15 cellular contexts compared by ENCODE assay signal in the genomic region with DNA sequence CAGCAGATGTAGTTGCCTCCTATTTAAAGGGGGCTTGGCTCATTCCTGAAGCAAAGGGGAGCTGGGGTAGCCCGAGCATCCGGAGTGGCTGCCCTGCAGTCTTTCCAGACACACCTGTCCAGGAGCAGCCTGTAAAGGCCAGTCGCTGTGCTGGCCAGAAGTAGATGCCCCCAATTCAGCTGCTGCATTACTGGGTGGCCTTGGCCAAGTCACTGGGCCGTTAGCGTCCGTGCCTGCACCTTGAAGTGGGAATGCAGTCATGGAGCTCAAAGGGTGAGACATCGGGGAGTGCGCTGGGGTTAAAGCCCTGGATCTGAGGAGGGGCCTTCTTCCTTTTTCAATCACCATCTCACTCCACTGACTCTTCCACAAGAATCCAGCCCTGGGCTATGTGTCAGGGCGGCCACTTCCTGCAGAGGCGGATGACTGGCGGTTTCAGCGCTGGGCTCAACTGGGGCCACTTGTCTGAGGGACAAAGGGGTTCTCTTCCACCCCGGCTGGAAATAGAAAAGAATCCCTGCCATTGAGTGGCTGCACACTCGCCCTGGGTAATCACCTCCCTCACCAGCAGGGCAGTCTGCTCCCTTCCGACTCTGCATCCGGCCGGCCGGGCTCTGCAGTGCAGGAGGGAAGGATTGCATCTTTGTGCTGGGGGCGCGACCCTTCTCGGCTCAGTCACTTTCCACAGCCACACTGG. TPM values are rescaled to one million over a fixed set of nuclear protein-coding genes. Genes with fewer than 3 reads are reported as not detected.
DNase-seq lines count a peak whose midpoint lies in the region; ATAC-seq and TF ChIP-seq lines count a peak whose summit lies in the region.
"Had no signal": no experiment of that assay in that cellular context is flagged by ENCODE, and none has a peak within 500 bp of the region (broad histone marks: within the 10 kb centered on the region; RNA-seq: fewer than 3 reads in every experiment).

No MANE protein-coding gene starts in this region.

- intact Hi-C loops in spleen (cut with DNase I; ENCODE audit: low total_unique reads) = no loop called here

- H3K4me1 ChIP-seq in ectodermal cell (ENCODE audit: control insufficient read depth, insufficient read depth, low read length) (peaks cover 9% of the 10 kb centered on the region), spleen (peaks cover 0 to 19% (median 5%) of the 10 kb centered on the region in 6 donors), BE2C (no peaks in the 10 kb centered on the region)

- no peaks in the 10 kb centered on the region for H3K27me3 ChIP-seq in ectodermal cell (ENCODE audit: control insufficient read depth, insufficient read depth, low read length, poor library complexity, severe bottlenecking)
- peaks cover 0 to 73% (median 14%) of the 10 kb centered on the region in 7 donors for H3K27me3 ChIP-seq in spleen (replicated peaks in 1 of 7)
- no peaks in the 10 kb centered on the region for H3K27me3 ChIP-seq in BE2C

- H3K36me3 ChIP-seq in ectodermal cell (ENCODE audit: control insufficient read depth, insufficient read depth, low read length) (no peaks in the 10 kb centered on the region), spleen (no peaks in the 10 kb centered on the region), BE2C (no peaks in the 10 kb centered on the region)

- ATAC-seq in HG02938 (IDR thresholded peaks at IDR 0.05; ENCODE audit: unreplicated experiment) = no peak
- no peak for ATAC-seq in stimulated activated naive CD8-positive, alpha-beta T cell treated with anti-CD3 and anti-CD28 coated beads, Interleukin-15, Interleukin-2, amounts not matched to agents 100 U/mL and 50 U/mL, for 24 hours

- WGBS in ectodermal cell, 2 experiments = 64 to 65% methylated on average over 21 of the region's 21 CpGs
- 40 to 46% (median 42%) methylated on average over 17 to 21 of the region's 21 CpGs for WGBS in spleen, 5 donors

- TF ChIP-seq POLR2A in spleen (IDR thresholded peaks at IDR 0.05) = no peak

- H3K9me3 ChIP-seq in ectodermal cell (ENCODE audit: control insufficient read depth, low read length) (no peaks in the 10 kb centered on the region), spleen (no peaks in the 10 kb centered on the region), BE2C (no peaks in the 10 kb centered on the region)

- H3K27ac ChIP-seq in ectodermal cell (ENCODE audit: insufficient read depth, low read depth, low read length, poor library complexity, severe bottlenecking) = peak overlapping the region; percentile 1
- H3K27ac ChIP-seq in spleen = peak overlapping the region in 1 of 8 donors; percentile 4
- H3K27ac ChIP-seq: coronary artery had no signal

- DNase-seq in HT1080 (ENCODE audit: low read depth) (peak; percentile 43), medulla oblongata (ENCODE audit: extremely low spot score) (peak; percentile 65), spleen (peak; percentile 70), BE2C (no peak)
- no peak for DNase-seq in stimulated activated naive CD8-positive, alpha-beta T cell treated with anti-CD3 and anti-CD28 coated beads, Interleukin-15, Interleukin-2, amounts not matched to agents 100 U/mL and 50 U/mL, for 24 hours
- DNase-seq in activated CD4-positive, CD25-positive, alpha-beta regulatory T cell treated with anti-CD3 and anti-CD28 coated beads, Interleukin-2, amount 50 U/mL, for 72 hours = no peak
- DNase-seq: activated CD4-positive, alpha-beta memory T cell treated with anti-CD3 and anti-CD28 coated beads for 36 hours; amniotic stem cell; NK-92 treated with Interleukin-12 subunit alpha and Interleukin-12 subunit beta, amount 100 ng/mL, for 24 hours; SIG-M5; T1000 had no signal

- H3K4me3 ChIP-seq in ectodermal cell (ENCODE audit: insufficient read depth, low read depth, low read length) (no peak overlapping the region), spleen (no peak overlapping the region), BE2C (ENCODE audit: low read depth, low read length) (no peak overlapping the region)
- H3K4me3 ChIP-seq: coronary artery had no signal

- TF ChIP-seq CTCF in spleen (IDR thresholded peaks at IDR 0.05 in 8 of 11, conservative IDR thresholded peaks at IDR 0.05 in 3 of 11) = peak in 3 of 11 experiments; percentile 5 to 16 (median 8)
- no peak for TF ChIP-seq CTCF in BE2C (IDR thresholded peaks at IDR 0.05; ENCODE audit: low read depth, low read length)

RNA-seq across cellular contexts. Expression of a gene that starts 11.8 kb away (rescaled TPM):
- 0.39 and 2.2 TPM in 2 replicates for total RNA-seq in HT1080 (2014; rRNA removed; shearing (Covaris generic))
- 25.7 and 32.3 TPM in 2 replicates for polyA plus RNA-seq in HT1080 (2015; cell fraction: cytosol; rRNA removed)
- polyA plus RNA-seq in HT1080 (2015; cell fraction: nucleus; rRNA removed) = 23.7 and 26.6 TPM in 2 replicates
- polyA plus RNA-seq in ectodermal cell (2013, experiment 1 of 4) = 1.6 TPM
- polyA plus RNA-seq in ectodermal cell (2013, experiment 2 of 4) = 2.5 TPM
- polyA plus RNA-seq in ectodermal cell (2013, experiment 3 of 4) = 1.3 TPM
- 1.6 TPM for polyA plus RNA-seq in ectodermal cell (2013, experiment 4 of 4)
- total RNA-seq in spleen = 10 to 100 TPM in 2 of 7 donors, 1 to 10 TPM in 4, under 1 TPM in 1; 0.94 to 22.3 (median 6.4) TPM
- polyA plus RNA-seq in spleen = 1 to 10 TPM; 1.1 to 4.0 (median 1.4) TPM
- polyA plus RNA-seq in BE2C (2012; ENCODE audit: insufficient read depth, insufficient read length, low read depth) = not detected
- total RNA-seq: activated CD4-positive, alpha-beta memory T cell treated with anti-CD3 and anti-CD28 coated beads for 36 hours had no signal
- polyA plus RNA-seq: CD14-positive monocyte had no signal

RNA-seq across cellular contexts. Expression of a gene that starts 27.7 kb away (rescaled TPM):
- total RNA-seq in HT1080 (2014; rRNA removed; shearing (Covaris generic)) = 9.9 and 12.4 TPM in 2 replicates
- polyA plus RNA-seq in HT1080 (2015; cell fraction: cytosol; rRNA removed) = 4.2 and 4.5 TPM in 2 replicates
- 11.7 and 12.7 TPM in 2 replicates for polyA plus RNA-seq in HT1080 (2015; cell fraction: nucleus; rRNA removed)
- 0.70 TPM for polyA plus RNA-seq in ectodermal cell (2013, experiment 1 of 4)
- 0.30 TPM for polyA plus RNA-seq in ectodermal cell (2013, experiment 2 of 4)
- polyA plus RNA-seq in ectodermal cell (2013, experiment 3 of 4) = 0.21 TPM
- polyA plus RNA-seq in ectodermal cell (2013, experiment 4 of 4) = 0.16 TPM
- total RNA-seq in spleen = 10 to 100 TPM; 31.3 to 60.2 (median 49.9) TPM
- 10 to 100 TPM; 12.0 to 23.6 (median 12.8) TPM for polyA plus RNA-seq in spleen
- 0.09 TPM for polyA plus RNA-seq in BE2C (2012; ENCODE audit: insufficient read depth, insufficient read length, low read depth)

Comparison
In these comparisons a context has a peak if more than half of its experiments do, and no peak if none do; other contexts are left out.
1. DNase-seq: peak in HT1080 (single experiment), medulla oblongata (single experiment) and spleen (single experiment); none in BE2C (single experiment), stimulated activated naive CD8-positive, alpha-beta T cell treated with anti-CD3 and anti-CD28 coated beads, Interleukin-15, Interleukin-2, amounts not matched to agents 100 U/mL and 50 U/mL, for 24 hours (single experiment) and activated CD4-positive, CD25-positive, alpha-beta regulatory T cell treated with anti-CD3 and anti-CD28 coated beads, Interleukin-2, amount 50 U/mL, for 72 hours (single experiment).